Comparison of ENCODE assay signal across 38 cellular contexts in genomic region chr14:74382231-74382630, GRCh38. TPM values are rescaled to one million over a fixed set of nuclear protein-coding genes. Genes with fewer than 3 reads are reported as not detected.
"Had no signal": no experiment of that assay in that cellular context is flagged by ENCODE, and none has a peak within 500 bp of the region (broad histone marks: within the 10 kb centered on the region; RNA-seq: fewer than 3 reads in every experiment).

No MANE protein-coding gene starts in this region.

- H3K9ac ChIP-seq: KMS-11 had no signal

- H3K36me3 ChIP-seq: MG63 had no signal

- H3K4me3 ChIP-seq: MG63 had no signal

- H3K4me2 ChIP-seq: KMS-11 had no signal

- H3K27ac ChIP-seq: KMS-11 had no signal

- DNase-seq: Kasumi-1, MG63, MM.1S, MV-4-11, NCI-H1048, NCI-H1092, NCI-H1092 treated with DMSO at 0.1 percent for 48 hours, NCI-H1105, NCI-H1105 treated with DMSO at 0.1 percent for 48 hours, NCI-H1417, NCI-H1417 treated with DMSO at 0.1 percent for 48 hours, NCI-H1436, NCI-H1436 treated with DMSO at 0.1 percent for 48 hours, NCI-H146, NCI-H1694, NCI-H1694 treated with DMSO at 0.1 percent for 48 hours, NCI-H187, NCI-H187 treated with DMSO at 0.1 percent for 48 hours, NCI-H1930, NCI-H2029, NCI-H2029 treated with DMSO at 0.1 percent for 48 hours, NCI-H2081, NCI-H2081 treated with DMSO at 0.1 percent for 48 hours, NCI-H2107, NCI-H2171, NCI-H2171 treated with DMSO at 0.1 percent for 48 hours, NCI-H2227 treated with DMSO at 0.1 percent for 48 hours, NCI-H226, NCI-H345, NCI-H446, NCI-H446 treated with DMSO at 0.1 percent for 48 hours, NCI-H510A, NCI-H510A treated with DMSO at 0.1 percent for 48 hours had no signal

- H3K27me3 ChIP-seq: MG63 had no signal

- H3K9me3 ChIP-seq: MG63 had no signal

RNA-seq across cellular contexts. Expression of gene VRTN, which starts 34.0 kb away (rescaled TPM):
- total RNA-seq: LHCN-M2, M059J, MCF 10A, NCI-H460 had no signal

RNA-seq across cellular contexts. Expression of gene SYNDIG1L, which starts 43.8 kb away (rescaled TPM):
- total RNA-seq: LHCN-M2, M059J, MCF 10A, NCI-H460 had no signal
